In genomic region chr7:136452948-136453347, GRCh38 we compare ENCODE assay signal across 10 cellular contexts.
"Had no signal": no experiment of that assay in that cellular context is flagged by ENCODE, and none has a peak within 500 bp of the region (broad histone marks: within the 10 kb centered on the region; RNA-seq: fewer than 3 reads in every experiment).

No MANE protein-coding gene starts in this region.

- H3K9me3 ChIP-seq: HAP-1 had no signal

- H3K4me1 ChIP-seq: HAP-1 had no signal

- H2AFZ ChIP-seq: GM23248 had no signal

- H3K27ac Mint-ChIP-seq: HFFc6 had no signal

- H3K27ac ChIP-seq: GM23248, KMS-11 had no signal

- H3K9ac ChIP-seq: GM23248, KMS-11 had no signal

- ATAC-seq: HCT116 had no signal

- H3K4me3 ChIP-seq: GM23248, HAP-1 had no signal

- FAIRE-seq: HTR-8/SVneo had no signal

- H3K4me3 Mint-ChIP-seq: HFFc6 had no signal

- H3K4me2 ChIP-seq: KMS-11 had no signal

- DNase-seq: GM23248, GOT3, H7, HFFc6, Karpas-422, KBM-7 had no signal

- H3K36me3 ChIP-seq: HAP-1 had no signal
